In genomic region chr22:18112440-18112839, GRCh38 we compare ENCODE assay signal across 1 cellular context.
TF ChIP-seq lines count a peak whose summit lies in the region.

No MANE protein-coding gene starts in this region.

TF ChIP-seq in endothelial cell of umbilical vein, 7 proteins besides CTCF, POLR2A, EP300 and RAD21:
- TF ChIP-seq FOS (IDR thresholded peaks at IDR 0.05; ENCODE audit: borderline replicate concordance, insufficient read depth, low read length) (no peak), POLR2AphosphoS5 (IDR thresholded peaks at IDR 0.05; ENCODE audit: insufficient read depth, low read depth, low read length) (no peak), EZH2 (IDR thresholded peaks at IDR 0.05; ENCODE audit: borderline replicate concordance, low read depth, low read length, severe bottlenecking) (no peak), MAX (IDR thresholded peaks at IDR 0.05; ENCODE audit: insufficient read depth, insufficient read length) (no peak), MYC (IDR thresholded peaks at IDR 0.05; ENCODE audit: low read depth, low read length) (no peak), JUN (IDR thresholded peaks at IDR 0.05; ENCODE audit: borderline replicate concordance, insufficient read depth, insufficient read length, low read depth) (no peak), GATA2 (IDR thresholded peaks at IDR 0.05; ENCODE audit: insufficient read depth, insufficient read length, low read depth, low read length) (no peak)
